Comparison of ENCODE assay signal across 8 cellular contexts in genomic region chr15:58748040-58748786, GRCh38. TPM values are rescaled to one million over a fixed set of nuclear protein-coding genes. Genes with fewer than 3 reads are reported as not detected.
DNase-seq lines count a peak whose midpoint lies in the region; ATAC-seq and TF ChIP-seq lines count a peak whose summit lies in the region.

No MANE protein-coding gene starts in this region.

- H3K27me3 ChIP-seq in heart right ventricle (no peaks in the 10 kb centered on the region), mucosa of stomach (ENCODE audit: control insufficient read depth, insufficient read depth, low read length) (no peaks in the 10 kb centered on the region)

- H3K4me1 ChIP-seq in heart right ventricle (peaks cover 0 to 56% (median 44%) of the 10 kb centered on the region in 9 donors), mucosa of stomach (ENCODE audit: control insufficient read depth, insufficient read depth, low read length) (no peaks in the 10 kb centered on the region)

- H3K36me3 ChIP-seq in heart right ventricle = no peaks in the 10 kb centered on the region
- H3K36me3 ChIP-seq in mucosa of stomach (ENCODE audit: control insufficient read depth, insufficient read depth, low read length) = no peaks in the 10 kb centered on the region

- POLR2A ChIA-PET in RWPE1 (lab: Yijun Ruan, JAX; ENCODE audit: low non-redundant PET) = interaction anchor here (1.6 kb wide), 1 partner anchor 23 kb away, joined by 4 read pairs; the partner anchor contains the start of gene MINDY2

- intact Hi-C loops in heart right ventricle (cut with DNase I) (loop anchor here in 7 of 10 donors (2.0 to 10.0 kb wide), 7 partner anchors 23 to 413 kb away; partner anchors contain the start of genes LIPC (in 2 of the 7) and MINDY2 (in 1 of the 7)), cardiac septum (cut with DNase I) (loop anchor here (2.0 to 10.0 kb wide), 6 partner anchors 76 to 521 kb away; partner anchors contain the start of gene SLTM)

- TF ChIP-seq CTCF in heart right ventricle (IDR thresholded peaks at IDR 0.05) = no peak
- no peak for TF ChIP-seq CTCF in RWPE1 (conservative IDR thresholded peaks at IDR 0.05; ENCODE audit: low read depth)
- TF ChIP-seq CTCF in choroid plexus epithelial cell (conservative IDR thresholded peaks at IDR 0.05; ENCODE audit: low read depth, low read length) = no peak
- no peak for TF ChIP-seq CTCF in type B pancreatic cell (conservative IDR thresholded peaks at IDR 0.05)

- H3K27ac Mint-ChIP-seq in type B pancreatic cell = peak overlapping the region; percentile 98

- CTCF ChIA-PET in RWPE1 (lab: Yijun Ruan, JAX) = no interaction called here

- DNase-seq in heart right ventricle = no peak
- DNase-seq in cardiac septum (ENCODE audit: low spot score) = no peak
- no peak for DNase-seq in RWPE1 (ENCODE audit: low spot score)
- no peak for DNase-seq in choroid plexus epithelial cell (ENCODE audit: low read depth)
- no peak for DNase-seq in type B pancreatic cell (ENCODE audit: extremely low spot score, unreplicated experiment)

- peak overlapping the region; percentile 70 to 97 (median 94) for H3K4me3 ChIP-seq in heart right ventricle
- peak overlapping the region; percentile 85 for H3K4me3 ChIP-seq in choroid plexus epithelial cell (ENCODE audit: low read depth, low read length)
- peak overlapping the region; percentile 68 for H3K4me3 ChIP-seq in mucosa of stomach (ENCODE audit: low read length)

- H3K27ac ChIP-seq in heart right ventricle (peak overlapping the region; percentile 96 to 99 (median 98)), RWPE1 (peak overlapping the region; percentile 99)

- H3K36me3 Mint-ChIP-seq in type B pancreatic cell = peaks cover 13% of the 10 kb centered on the region

- ATAC-seq in heart right ventricle (no peak), GM18520 (IDR thresholded peaks at IDR 0.05; ENCODE audit: unreplicated experiment) (no peak), HG02973 (IDR thresholded peaks at IDR 0.05; ENCODE audit: unreplicated experiment) (no peak)

- 2 to 3% methylated on average over 13 of the region's 13 CpGs for WGBS in heart right ventricle, 2 donors

- peak overlapping the region; percentile 99 for H3K4me3 Mint-ChIP-seq in type B pancreatic cell

- peak overlapping the region; percentile 75 for H3K9ac ChIP-seq in mucosa of stomach (ENCODE audit: low read length)

- no peaks in the 10 kb centered on the region for H3K27me3 Mint-ChIP-seq in type B pancreatic cell

- H3K9me3 ChIP-seq in heart right ventricle (no peaks in the 10 kb centered on the region), mucosa of stomach (ENCODE audit: control insufficient read depth, low read length) (no peaks in the 10 kb centered on the region)

- peaks cover 29% of the 10 kb centered on the region for H3K4me1 Mint-ChIP-seq in type B pancreatic cell (ENCODE audit: unreplicated experiment)

- no peaks in the 10 kb centered on the region for H3K9me3 Mint-ChIP-seq in type B pancreatic cell

RNA-seq across cellular contexts. Expression of gene ADAM10, which starts 1.3 kb away (rescaled TPM):
- 100 to 1,000 TPM in 1 of 10 donors, 10 to 100 TPM in 9; 68.3 to 110 (median 81.0) TPM for total RNA-seq in heart right ventricle
- polyA plus RNA-seq in heart right ventricle = 10 to 100 TPM; 10.2 to 16.1 TPM
- total RNA-seq in cardiac septum = 85.9 TPM
- 228 and 438 TPM in 2 replicates for total RNA-seq in type B pancreatic cell (ENCODE audit: low replicate concordance)

RNA-seq across cellular contexts. Expression of gene MINDY2, which starts 22.9 kb away (rescaled TPM):
- total RNA-seq in heart right ventricle (10 to 100 TPM; 26.9 to 37.4 (median 32.7) TPM), cardiac septum (33.4 TPM), type B pancreatic cell (ENCODE audit: low replicate concordance) (39.8 and 82.1 TPM in 2 replicates)
- 10 to 100 TPM in 1 of 2 donors, 1 to 10 TPM in 1; 3.8 to 14.7 TPM for polyA plus RNA-seq in heart right ventricle
